ENCODE assay signal across 18 cellular contexts in genomic region chr12:47024463-47024862, GRCh38.
"Had no signal": no experiment of that assay in that cellular context is flagged by ENCODE, and none has a peak within 500 bp of the region (broad histone marks: within the 10 kb centered on the region; RNA-seq: fewer than 3 reads in every experiment).

No MANE protein-coding gene starts in this region.

- DNase-seq: activated B cell treated with CpG ODN at 0.5 μM for 24 hours; activated CD4-positive, alpha-beta T cell treated with anti-CD3 and anti-CD28 coated beads, Interleukin-2, amount 10 ng/mL, durations not matched to agents 7 days and 5 days; activated CD8-positive, alpha-beta memory T cell treated with anti-CD3 and anti-CD28 coated beads for 24 hours; activated gamma-delta T cell treated with Interleukin-2 at 50 U/mL for 16 hours; activated naive CD8-positive, alpha-beta T cell treated with anti-CD3 and anti-CD28 coated beads for 36 hours; endodermal cell; erythroblast; glutamatergic neuron; immature natural killer cell; left colon; naive thymus-derived CD4-positive, alpha-beta T cell; posterior cingulate gyrus; retina; stimulated activated CD4-positive, alpha-beta T cell treated with anti-CD3 and anti-CD28 coated beads, Interleukin-4, amount 100 ng/mL, for 1 hour; stimulated activated naive B cell treated with anti-CD40 and anti-IgM and Interleukin-4, amounts not matched to agents 10 μg/mL and 1 μg/mL and 100 μg/mL, for 72 hours; T-helper 2 cell had no signal

- H3K4me1 Mint-ChIP-seq: activated B cell treated with CpG ODN at 0.5 μM for 24 hours; activated CD4-positive, alpha-beta T cell treated with anti-CD3 and anti-CD28 coated beads, Interleukin-2, amount 10 ng/mL, durations not matched to agents 7 days and 5 days; immature natural killer cell; stimulated activated naive B cell treated with anti-CD40 and anti-IgM and Interleukin-4, amounts not matched to agents 10 μg/mL and 1 μg/mL and 100 μg/mL, for 72 hours had no signal

- H3K36me3 ChIP-seq: tibial nerve had no signal

- H3K4me3 ChIP-seq: tibial nerve had no signal

- ATAC-seq: foreskin keratinocyte; left colon; naive thymus-derived CD4-positive, alpha-beta T cell; stimulated activated naive B cell treated with anti-CD40 and anti-IgM and Interleukin-4, amounts not matched to agents 10 μg/mL and 1 μg/mL and 100 μg/mL, for 72 hours had no signal

- H3K27me3 ChIP-seq: foreskin keratinocyte, tibial nerve had no signal

- H3K27ac Mint-ChIP-seq: activated B cell treated with CpG ODN at 0.5 μM for 24 hours; activated CD4-positive, alpha-beta T cell treated with anti-CD3 and anti-CD28 coated beads, Interleukin-2, amount 10 ng/mL, durations not matched to agents 7 days and 5 days; activated naive CD8-positive, alpha-beta T cell treated with anti-CD3 and anti-CD28 coated beads for 36 hours; endodermal cell; immature natural killer cell; naive thymus-derived CD4-positive, alpha-beta T cell; stimulated activated naive B cell treated with anti-CD40 and anti-IgM and Interleukin-4, amounts not matched to agents 10 μg/mL and 1 μg/mL and 100 μg/mL, for 72 hours had no signal

- H3K9me3 Mint-ChIP-seq: activated B cell treated with CpG ODN at 0.5 μM for 24 hours; activated CD4-positive, alpha-beta T cell treated with anti-CD3 and anti-CD28 coated beads, Interleukin-2, amount 10 ng/mL, durations not matched to agents 7 days and 5 days; activated naive CD8-positive, alpha-beta T cell treated with anti-CD3 and anti-CD28 coated beads for 36 hours; endodermal cell; immature natural killer cell; naive thymus-derived CD4-positive, alpha-beta T cell; stimulated activated naive B cell treated with anti-CD40 and anti-IgM and Interleukin-4, amounts not matched to agents 10 μg/mL and 1 μg/mL and 100 μg/mL, for 72 hours had no signal

- H3K4me1 ChIP-seq: tibial nerve had no signal

- H3K4me3 Mint-ChIP-seq: activated B cell treated with CpG ODN at 0.5 μM for 24 hours; activated CD4-positive, alpha-beta T cell treated with anti-CD3 and anti-CD28 coated beads, Interleukin-2, amount 10 ng/mL, durations not matched to agents 7 days and 5 days; activated naive CD8-positive, alpha-beta T cell treated with anti-CD3 and anti-CD28 coated beads for 36 hours; endodermal cell; immature natural killer cell; naive thymus-derived CD4-positive, alpha-beta T cell; stimulated activated naive B cell treated with anti-CD40 and anti-IgM and Interleukin-4, amounts not matched to agents 10 μg/mL and 1 μg/mL and 100 μg/mL, for 72 hours had no signal

- H3K9me3 ChIP-seq: tibial nerve had no signal

- H3K36me3 Mint-ChIP-seq: activated naive CD8-positive, alpha-beta T cell treated with anti-CD3 and anti-CD28 coated beads for 36 hours; immature natural killer cell; naive thymus-derived CD4-positive, alpha-beta T cell; stimulated activated naive B cell treated with anti-CD40 and anti-IgM and Interleukin-4, amounts not matched to agents 10 μg/mL and 1 μg/mL and 100 μg/mL, for 72 hours had no signal

- H3K27ac ChIP-seq: foreskin keratinocyte had no signal
